Comparison of ENCODE assay signal across 24 cellular contexts in the genomic region with DNA sequence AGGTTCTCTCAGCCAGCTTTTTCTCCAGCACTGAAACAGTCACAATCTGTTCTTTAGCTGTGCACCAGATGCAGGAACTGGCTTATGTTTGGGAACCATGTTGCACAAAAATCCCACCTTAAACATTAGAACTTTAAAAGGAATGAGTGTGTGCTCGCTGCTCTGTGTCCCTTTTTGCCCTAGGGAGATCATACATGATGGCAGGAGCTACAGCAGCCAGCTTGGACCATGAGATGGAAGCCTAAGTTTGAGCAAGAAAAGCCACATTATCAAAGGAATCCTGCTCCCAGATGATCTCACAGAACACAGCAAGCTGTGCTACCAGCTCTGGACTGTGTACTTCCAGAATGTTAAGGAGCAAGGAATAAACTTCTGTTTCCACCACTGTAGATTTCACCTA. TPM values are rescaled to one million over a fixed set of nuclear protein-coding genes. Genes with fewer than 3 reads are reported as not detected.
DNase-seq lines count a peak whose midpoint lies in the region; ATAC-seq and TF ChIP-seq lines count a peak whose summit lies in the region.
"Had no signal": no experiment of that assay in that cellular context is flagged by ENCODE, and none has a peak within 500 bp of the region (broad histone marks: within the 10 kb centered on the region; RNA-seq: fewer than 3 reads in every experiment).

No MANE protein-coding gene starts in this region.

- POLR2A ChIA-PET in CD4-positive, alpha-beta T cell (lab: Charles Lee), result no interaction called here
- POLR2A ChIA-PET in PC-3 (lab: Charles Lee; ENCODE audit: unreplicated experiment), result no interaction called here

- H3K36me3 ChIP-seq in PC-3 (ENCODE audit: low read depth, low read length), result peaks cover 22% of the 10 kb centered on the region

- intact Hi-C loops in CD4-positive, alpha-beta T cell (cut with DNase I, micrococcal nuclease), result loop anchor here in 1 of 2 experiments (10.0 kb wide), 3 partner anchors 358 to 1082 kb away; a partner anchor contains a TSS
- intact Hi-C loops in PC-3 (cut with micrococcal nuclease), result no loop called here
- intact Hi-C loops in posterior vena cava (cut with DNase I), result no loop called here

- no peak overlapping the region for H3K4me2 ChIP-seq in PC-3 (ENCODE audit: low read length)
- H3K4me2 ChIP-seq: A549 had no signal

- H3K4me3 ChIP-seq in PC-3 (ENCODE audit: low read length), result no peak overlapping the region
- H3K4me3 ChIP-seq: A549; BLaER1 treated with 17β-estradiol and CSF1 and Interleukin-3, amounts not matched to agents 10 nM and 100 nM; SK-N-MC had no signal

- H3K9me2 ChIP-seq in PC-3 (replicated peaks; ENCODE audit: low read length), result no peaks in the 10 kb centered on the region

- DNase-seq in activated naive CD4-positive, alpha-beta T cell treated with anti-CD3 and anti-CD28 coated beads, Interleukin-2, amount 50 U/mL, for 72 hours (ENCODE audit: low spot score in 2 of 2), result no peak
- no peak for DNase-seq in CD4-positive, alpha-beta T cell
- DNase-seq in PC-3 (no peak), posterior vena cava (ENCODE audit: low spot score) (peak; percentile 5), NCI-H82 treated with DMSO at 0.1 percent for 48 hours (lab: John Stamatoyannopoulos, UW; ENCODE audit: unreplicated experiment) (no peak)
- no peak for DNase-seq in stimulated activated CD4-positive, alpha-beta T cell treated with anti-CD3 and anti-CD28 coated beads, Interleukin-4, amount 100 ng/mL, for 1 hour
- DNase-seq: DMS79 treated with DMSO at 0.1 percent for 48 hours; HFFc6; Karpas-422; MM.1S; NCI-H1092; NCI-H146; NCI-H2081; NK-92 treated with Interleukin-12 subunit alpha and Interleukin-12 subunit beta, amount 100 ng/mL, for 24 hours; SHP77 had no signal

- peak overlapping the region; percentile 15 for H3K4me3 Mint-ChIP-seq in activated naive CD4-positive, alpha-beta T cell treated with anti-CD3 and anti-CD28 coated beads, Interleukin-2, amount 50 U/mL, for 24 hours
- H3K4me3 Mint-ChIP-seq in CD4-positive, alpha-beta T cell, result peak overlapping the region; percentile 54
- H3K4me3 Mint-ChIP-seq: HFFc6 had no signal

- peak overlapping the region; percentile 44 for H3K27ac Mint-ChIP-seq in activated naive CD4-positive, alpha-beta T cell treated with anti-CD3 and anti-CD28 coated beads, Interleukin-2, amount 50 U/mL, for 24 hours
- H3K27ac Mint-ChIP-seq in activated naive CD4-positive, alpha-beta T cell treated with anti-CD3 and anti-CD28 coated beads, Interleukin-2, amount 50 U/mL, for 72 hours, result no peak overlapping the region
- no peak overlapping the region for H3K27ac Mint-ChIP-seq in CD4-positive, alpha-beta T cell
- H3K27ac Mint-ChIP-seq: HFFc6 had no signal

- H3K9me3 ChIP-seq in CD4-positive, alpha-beta T cell (ENCODE audit: control insufficient read depth, low read length), result no peaks in the 10 kb centered on the region
- H3K9me3 ChIP-seq in PC-3 (ENCODE audit: low read length), result no peaks in the 10 kb centered on the region

- TF ChIP-seq CTCF in CD4-positive, alpha-beta T cell (IDR thresholded peaks at IDR 0.05), result no peak
- TF ChIP-seq CTCF in PC-3 (conservative IDR thresholded peaks at IDR 0.05; ENCODE audit: low read depth, low read length), result no peak

- H4K20me1 ChIP-seq in PC-3 (ENCODE audit: low read length), result 0 out of 2 replicates have a peak, but pooled peaks cover 4% of the 10 kb centered on the region

- peaks cover 68% of the 10 kb centered on the region for H3K79me2 ChIP-seq in PC-3 (ENCODE audit: low read length)

- H3K36me3 Mint-ChIP-seq in activated naive CD4-positive, alpha-beta T cell treated with anti-CD3 and anti-CD28 coated beads, Interleukin-2, amount 50 U/mL, for 24 hours, result peaks cover 25% of the 10 kb centered on the region
- H3K36me3 Mint-ChIP-seq in activated naive CD4-positive, alpha-beta T cell treated with anti-CD3 and anti-CD28 coated beads, Interleukin-2, amount 50 U/mL, for 72 hours, result peaks cover 29 to 52% of the 10 kb centered on the region in 2 donors
- H3K36me3 Mint-ChIP-seq in CD4-positive, alpha-beta T cell (ENCODE audit: low read depth), result peaks cover 56% of the 10 kb centered on the region

- H3K4me1 Mint-ChIP-seq in activated naive CD4-positive, alpha-beta T cell treated with anti-CD3 and anti-CD28 coated beads, Interleukin-2, amount 50 U/mL, for 24 hours, result peaks cover 68% of the 10 kb centered on the region
- H3K4me1 Mint-ChIP-seq in CD4-positive, alpha-beta T cell (ENCODE audit: low read depth), result peaks cover 49% of the 10 kb centered on the region

- no peaks in the 10 kb centered on the region for H3F3A ChIP-seq in PC-3 (ENCODE audit: low read length, unreplicated experiment)

- no peak overlapping the region for H2AFZ ChIP-seq in PC-3 (ENCODE audit: low read length)

- H3K4me1 ChIP-seq in PC-3 (ENCODE audit: insufficient read depth, low read length), result 0 out of 2 replicates have a peak, but pooled peaks cover 10% of the 10 kb centered on the region

- CTCF ChIA-PET in CD4-positive, alpha-beta T cell (lab: Charles Lee), result no interaction called here
- CTCF ChIA-PET in PC-3 (lab: Charles Lee), result no interaction called here

- no peak overlapping the region for H3K9ac ChIP-seq in PC-3 (ENCODE audit: low read length)

- H3K27me3 Mint-ChIP-seq in activated naive CD4-positive, alpha-beta T cell treated with anti-CD3 and anti-CD28 coated beads, Interleukin-2, amount 50 U/mL, for 24 hours, result no peaks in the 10 kb centered on the region
- no peaks in the 10 kb centered on the region for H3K27me3 Mint-ChIP-seq in CD4-positive, alpha-beta T cell

- H3K27ac ChIP-seq in CD4-positive, alpha-beta T cell (ENCODE audit: low read depth, low read length), result no peak overlapping the region
- no peak overlapping the region for H3K27ac ChIP-seq in PC-3 (ENCODE audit: low read length)
- H3K27ac ChIP-seq: A549, SK-N-MC had no signal

- ATAC-seq in activated naive CD4-positive, alpha-beta T cell treated with anti-CD3 and anti-CD28 coated beads, Interleukin-2, amount 50 U/mL, for 72 hours, result no peak
- ATAC-seq in CD4-positive, alpha-beta T cell (ENCODE audit: poor library complexity), result no peak
- ATAC-seq in PC-3 (no peak), GM18511 (IDR thresholded peaks at IDR 0.05; ENCODE audit: unreplicated experiment) (no peak)
- ATAC-seq: A549 had no signal

- BruUV-seq in PC-3 (replicated peaks; lab: Mats Ljungman, UMichigan), result TSS peak; percentile 6

- H3K9me3 Mint-ChIP-seq in activated naive CD4-positive, alpha-beta T cell treated with anti-CD3 and anti-CD28 coated beads, Interleukin-2, amount 50 U/mL, for 24 hours, result no peaks in the 10 kb centered on the region
- H3K9me3 Mint-ChIP-seq in activated naive CD4-positive, alpha-beta T cell treated with anti-CD3 and anti-CD28 coated beads, Interleukin-2, amount 50 U/mL, for 72 hours, result no peaks in the 10 kb centered on the region
- no peaks in the 10 kb centered on the region for H3K9me3 Mint-ChIP-seq in CD4-positive, alpha-beta T cell
- H3K9me3 Mint-ChIP-seq: HFFc6 had no signal

- no peaks in the 10 kb centered on the region for H3K27me3 ChIP-seq in CD4-positive, alpha-beta T cell (ENCODE audit: control insufficient read depth, insufficient read depth, low read length)
- no peaks in the 10 kb centered on the region for H3K27me3 ChIP-seq in PC-3 (ENCODE audit: low read length)
- H3K27me3 ChIP-seq: BLaER1 treated with 17β-estradiol and CSF1 and Interleukin-3, amounts not matched to agents 10 nM and 100 nM had no signal

RNA-seq across cellular contexts. Expression of a gene that starts 3.5 kb away (rescaled TPM):
- total RNA-seq in activated naive CD4-positive, alpha-beta T cell treated with anti-CD3 and anti-CD28 coated beads, Interleukin-2, amount 50 U/mL, for 72 hours, result 10 to 100 TPM; 44.7 to 54.9 TPM
- 10 to 100 TPM; 70.2 to 78.1 TPM for total RNA-seq in CD4-positive, alpha-beta T cell
- 44.2 and 55.2 TPM in 2 replicates for total RNA-seq in PC-3 (2014; rRNA removed)
- 10 to 100 TPM; 31.6 to 38.7 TPM for total RNA-seq in posterior vena cava

RNA-seq across cellular contexts. Expression of a gene that starts 31.6 kb away (rescaled TPM):
- total RNA-seq in activated naive CD4-positive, alpha-beta T cell treated with anti-CD3 and anti-CD28 coated beads, Interleukin-2, amount 50 U/mL, for 72 hours, result not detected
- not detected for total RNA-seq in CD4-positive, alpha-beta T cell
- total RNA-seq in PC-3 (2014; rRNA removed), result not detected in 2 replicates
- not detected for total RNA-seq in posterior vena cava
- total RNA-seq: G401, H4, HFFc6, NCI-H460, RPMI7951 had no signal

RNA-seq across cellular contexts. Expression of a gene that starts 45.4 kb away (rescaled TPM):
- not detected for total RNA-seq in activated naive CD4-positive, alpha-beta T cell treated with anti-CD3 and anti-CD28 coated beads, Interleukin-2, amount 50 U/mL, for 72 hours
- not detected for total RNA-seq in CD4-positive, alpha-beta T cell
- total RNA-seq in PC-3 (2014; rRNA removed) (not detected in 2 replicates), posterior vena cava (100 to 1,000 TPM; 272 to 588 TPM)
- total RNA-seq: H4, NCI-H460 had no signal

RNA-seq across cellular contexts. Expression of a gene that starts 49.4 kb away (rescaled TPM):
- total RNA-seq in activated naive CD4-positive, alpha-beta T cell treated with anti-CD3 and anti-CD28 coated beads, Interleukin-2, amount 50 U/mL, for 72 hours, result under 1 TPM in 1 of 2 donors, not detected in 1; 0.37 TPM
- total RNA-seq in CD4-positive, alpha-beta T cell, result not detected
- total RNA-seq in PC-3 (2014; rRNA removed) (not detected in 2 replicates), posterior vena cava (under 1 TPM; 0.51 to 0.90 TPM)
- total RNA-seq: H4, HFFc6, NCI-H460 had no signal

Comparison
In these comparisons a context has a peak if more than half of its experiments do, and no peak if none do; other contexts are left out.
1. RNA of a gene that starts 45.4 kb away (total RNA-seq): 272 to 588 TPM in posterior vena cava; not detected in activated naive CD4-positive, alpha-beta T cell treated with anti-CD3 and anti-CD28 coated beads, Interleukin-2, amount 50 U/mL, for 72 hours, not detected in CD4-positive, alpha-beta T cell and not detected in PC-3; every median in the first group is over 100 times any median in the second.